Comparison of ENCODE assay signal across 15 cellular contexts in the genomic region with DNA sequence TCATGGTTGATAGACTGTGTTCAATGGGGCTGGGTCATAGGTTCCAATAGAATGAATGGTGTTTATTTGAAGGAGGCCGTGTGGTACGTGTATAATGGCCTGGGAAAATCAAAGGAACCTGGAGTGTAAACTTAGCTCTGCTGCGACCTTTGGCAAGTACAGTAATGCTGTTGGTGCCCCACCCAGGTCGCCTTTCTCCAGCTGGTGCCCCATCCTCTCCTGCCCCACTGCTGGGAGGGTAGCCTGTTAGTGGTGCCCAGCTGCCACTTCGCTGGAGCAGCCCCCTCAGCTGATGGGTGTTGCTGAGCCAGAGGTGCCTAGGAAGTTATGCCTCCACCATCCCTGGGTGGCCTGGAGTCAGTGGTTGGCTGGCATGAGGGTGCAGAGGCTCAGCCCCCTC.
"Had no signal": no experiment of that assay in that cellular context is flagged by ENCODE, and none has a peak within 500 bp of the region (broad histone marks: within the 10 kb centered on the region; RNA-seq: fewer than 3 reads in every experiment).

No MANE protein-coding gene starts in this region.

- DNase-seq: cerebellar nuclear complex; dorsolateral prefrontal cortex; effector CD8-positive, alpha-beta T cell; heart left ventricle; hippocampal formation; mesendoderm; naive thymus-derived CD8-positive, alpha-beta T cell; sigmoid colon; stimulated activated CD4-positive, alpha-beta T cell treated with anti-CD3 and anti-CD28 coated beads, Interleukin-12 subunit alpha, Interleukin-12 subunit beta, amount 100 ng/mL, for 4 hours; stimulated activated naive CD8-positive, alpha-beta T cell treated with anti-CD3 and anti-CD28 coated beads, Interleukin-15, Interleukin-2, amounts not matched to agents 100 U/mL and 50 U/mL, for 24 hours; thyroid gland had no signal

- H3K4me1 ChIP-seq: heart left ventricle, right atrium auricular region, sigmoid colon, suprapubic skin, thyroid gland had no signal

- H3K36me3 Mint-ChIP-seq: naive thymus-derived CD8-positive, alpha-beta T cell had no signal

- H3K9me3 ChIP-seq: heart left ventricle, right atrium auricular region, sigmoid colon, suprapubic skin, thyroid gland had no signal

- H3K4me3 Mint-ChIP-seq: naive thymus-derived CD8-positive, alpha-beta T cell had no signal

- H3K27me3 ChIP-seq: dorsolateral prefrontal cortex, right atrium auricular region, sigmoid colon, thyroid gland had no signal

- H3K4me1 Mint-ChIP-seq: naive thymus-derived CD8-positive, alpha-beta T cell had no signal

- ATAC-seq: heart left ventricle; naive thymus-derived CD8-positive, alpha-beta T cell; stimulated activated naive CD8-positive, alpha-beta T cell treated with anti-CD3 and anti-CD28 coated beads, Interleukin-15, Interleukin-2, amounts not matched to agents 100 U/mL and 50 U/mL, for 24 hours had no signal

- H3K27ac ChIP-seq: coronary artery, dorsolateral prefrontal cortex, heart left ventricle, right atrium auricular region, sigmoid colon, skin epidermis, suprapubic skin, thyroid gland had no signal

- H3K36me3 ChIP-seq: heart left ventricle, right atrium auricular region, sigmoid colon, suprapubic skin, thyroid gland had no signal

- H3K4me3 ChIP-seq: coronary artery, dorsolateral prefrontal cortex, heart left ventricle, right atrium auricular region, sigmoid colon, skin epidermis, suprapubic skin, thyroid gland had no signal
